1 cellular context compared by ENCODE assay signal in the genomic region with DNA sequence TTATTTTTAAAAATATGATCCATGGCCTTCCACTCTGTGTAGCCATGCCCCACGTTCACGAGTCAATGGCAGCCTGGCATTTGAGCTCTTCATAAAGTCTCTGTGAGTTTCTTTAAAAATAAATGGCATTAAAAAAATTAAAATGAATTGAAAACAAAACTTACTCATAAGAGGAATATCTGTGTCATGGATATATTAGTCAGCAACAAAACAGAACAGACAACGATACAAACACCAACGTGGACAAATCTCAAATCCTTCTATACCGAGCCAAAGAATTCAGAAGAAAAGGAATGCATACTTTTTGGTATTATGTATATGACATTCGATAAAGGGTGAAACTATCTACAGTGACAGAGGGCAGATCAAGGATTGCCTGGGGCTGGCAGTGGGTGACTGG.
TF ChIP-seq lines count a peak whose summit lies in the region.

No MANE protein-coding gene starts in this region.

TF ChIP-seq in endothelial cell of umbilical vein, 7 proteins besides CTCF, POLR2A, EP300 and RAD21 (continued from another document):
- no peak for TF ChIP-seq EZH2 (IDR thresholded peaks at IDR 0.05; ENCODE audit: borderline replicate concordance, low read depth, low read length, severe bottlenecking)
- TF ChIP-seq, protein P1, sequence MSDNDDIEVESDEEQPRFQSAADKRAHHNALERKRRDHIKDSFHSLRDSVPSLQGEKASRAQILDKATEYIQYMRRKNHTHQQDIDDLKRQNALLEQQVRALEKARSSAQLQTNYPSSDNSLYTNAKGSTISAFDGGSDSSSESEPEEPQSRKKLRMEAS (IDR thresholded peaks at IDR 0.05; ENCODE audit: insufficient read depth, insufficient read length) = no peak
- no peak for TF ChIP-seq JUN (IDR thresholded peaks at IDR 0.05; ENCODE audit: borderline replicate concordance, insufficient read depth, insufficient read length, low read depth)
- no peak for TF ChIP-seq FOS (IDR thresholded peaks at IDR 0.05; ENCODE audit: borderline replicate concordance, insufficient read depth, low read length)
